In genomic region chr20:33945391-33946079, GRCh38 we compare ENCODE assay signal across 15 cellular contexts. TPM values are rescaled to one million over a fixed set of nuclear protein-coding genes. Genes with fewer than 3 reads are reported as not detected.
DNase-seq lines count a peak whose midpoint lies in the region; ATAC-seq, FAIRE-seq and TF ChIP-seq lines count a peak whose summit lies in the region.
"Had no signal": no experiment of that assay in that cellular context is flagged by ENCODE, and none has a peak within 500 bp of the region (broad histone marks: within the 10 kb centered on the region; RNA-seq: fewer than 3 reads in every experiment).

No MANE protein-coding gene starts in this region.

- H3K27me3 ChIP-seq in bronchial epithelial cell (ENCODE audit: control insufficient read depth, insufficient read depth, low read length) (no peaks in the 10 kb centered on the region), thyroid gland (no peaks in the 10 kb centered on the region)
- H3K27me3 ChIP-seq: upper lobe of right lung had no signal

- peak in 1 of 2 experiments; percentile 55; a peak in 1 of 6 replicates for ATAC-seq in A549
- no peak for ATAC-seq in HG02885 (IDR thresholded peaks at IDR 0.05; ENCODE audit: poor library complexity, unreplicated experiment)
- ATAC-seq in mucosa of descending colon = no peak
- ATAC-seq: activated naive CD4-positive, alpha-beta T cell treated with anti-CD3 and anti-CD28 coated beads, Interleukin-2, amount 50 U/mL, for 72 hours; HCT116; upper lobe of right lung had no signal

- TF ChIP-seq POLR2A in A549 (IDR thresholded peaks at IDR 0.05; ENCODE audit: low read length) (no peak), thyroid gland (IDR thresholded peaks at IDR 0.05) (no peak)

- H3K4me1 ChIP-seq in A549 (no peaks in the 10 kb centered on the region; the same call in 2 of the 3 replicates), thyroid gland (peaks cover 2 to 11% of the 10 kb centered on the region in 2 donors), mucosa of descending colon (ENCODE audit: low read depth) (no peaks in the 10 kb centered on the region)
- H3K4me1 ChIP-seq: upper lobe of right lung had no signal

- H3K4me2 ChIP-seq in A549 = peak overlapping the region; percentile 26; the same call in 1 of the 3 replicates

- CTCF ChIA-PET in A549 (lab: Yijun Ruan, JAX) = no interaction called here

- DNase-seq in A549 (ENCODE audit: low read depth in 1 of 2, low spot score in 1 of 2) (peak in 1 of 2 experiments; percentile 11), M059J (ENCODE audit: low read depth) (peak; percentile 72), bronchial epithelial cell (ENCODE audit: low read depth) (peak; percentile 88), inferior parietal cortex (ENCODE audit: extremely low spot score) (peak; percentile 74), thyroid gland (no peak), T1000 (lab: John Stamatoyannopoulos, UW) (no peak), mucosa of descending colon (no peak)
- DNase-seq: erythroblast, NCI-H1436, T-helper 1 cell, upper lobe of right lung had no signal

- intact Hi-C loops in thyroid gland (cut with DNase I) = loop anchor here (5.0 kb wide), 1 partner anchor 127 kb away; no protein-coding TSS in a partner anchor
- intact Hi-C loops in mucosa of descending colon (cut with DNase I, micrococcal nuclease) = loop anchor here in 1 of 2 donors (10.0 kb wide), 1 partner anchor 119 kb away; no protein-coding TSS in a partner anchor

- no peak for FAIRE-seq in A549 (lab: Jason Lieb, UNC)
- FAIRE-seq in bronchial epithelial cell (lab: Jason Lieb, UNC) = no peak

- no peak for TF ChIP-seq RAD21 in A549 (conservative IDR thresholded peaks at IDR 0.05 in 1 of 2, IDR thresholded peaks at IDR 0.05 in 1 of 2)

- 32% methylated on average over 5 of the region's 5 CpGs for WGBS in A549 (ENCODE audit: missing lambda C conversion rate)
- 91 to 92% methylated on average over 5 of the region's 5 CpGs for WGBS in thyroid gland, 2 donors

- H3K4me3 ChIP-seq in A549 (no peak overlapping the region), bronchial epithelial cell (ENCODE audit: low read depth, low read length) (no peak overlapping the region), thyroid gland (replicated peaks in 1 of 3) (no peak overlapping the region), mucosa of descending colon (no peak overlapping the region)
- H3K4me3 ChIP-seq: lung, upper lobe of right lung had no signal

- H3K36me3 ChIP-seq in bronchial epithelial cell (ENCODE audit: control insufficient read depth, insufficient read depth, low read length) (no peaks in the 10 kb centered on the region), thyroid gland (no peaks in the 10 kb centered on the region), mucosa of descending colon (ENCODE audit: low read depth) (no peaks in the 10 kb centered on the region)
- H3K36me3 ChIP-seq: upper lobe of right lung had no signal

- POLR2A ChIA-PET in A549 (lab: Yijun Ruan, JAX) = no interaction called here

- TF ChIP-seq EP300 in A549 (IDR thresholded peaks at IDR 0.05) = no peak

- no peak overlapping the region for H3K27ac ChIP-seq in A549
- H3K27ac ChIP-seq in thyroid gland = no peak overlapping the region
- H3K27ac ChIP-seq: upper lobe of right lung had no signal

- no peak for TF ChIP-seq CTCF in A549 (IDR thresholded peaks at IDR 0.05)
- TF ChIP-seq CTCF in bronchial epithelial cell (IDR thresholded peaks at IDR 0.05; ENCODE audit: insufficient read depth, low read length, severe bottlenecking) = no peak
- no peak for TF ChIP-seq CTCF in thyroid gland (IDR thresholded peaks at IDR 0.05)
- no peak for TF ChIP-seq CTCF in mucosa of descending colon (IDR thresholded peaks at IDR 0.05)

- H3K9me3 ChIP-seq in A549 = peaks cover 21% of the 10 kb centered on the region
- H3K9me3 ChIP-seq in thyroid gland = no peaks in the 10 kb centered on the region
- peaks cover 16% of the 10 kb centered on the region for H3K9me3 ChIP-seq in mucosa of descending colon

TF ChIP-seq in A549, 52 proteins besides CTCF, POLR2A, EP300 and RAD21:
- TF ChIP-seq CEBPB (IDR thresholded peaks at IDR 0.05) (no peak), REST (IDR thresholded peaks at IDR 0.05) (no peak), ESRRA (IDR thresholded peaks at IDR 0.05; ENCODE audit: borderline replicate concordance, low read length) (no peak), PBX3 (IDR thresholded peaks at IDR 0.05) (no peak), USF2 (IDR thresholded peaks at IDR 0.05) (no peak), POLR2AphosphoS2 (conservative IDR thresholded peaks at IDR 0.05; ENCODE audit: low read length) (no peak), HOXA7 (CRISPR knock-in tag; IDR thresholded peaks at IDR 0.05) (no peak), KDM5A (IDR thresholded peaks at IDR 0.05) (no peak), FOSL2 (IDR thresholded peaks at IDR 0.05) (no peak), FOSL2 (CRISPR knock-in tag; IDR thresholded peaks at IDR 0.05) (no peak), RARB (CRISPR knock-in tag; IDR thresholded peaks at IDR 0.05) (no peak), JUN (IDR thresholded peaks at IDR 0.05) (no peak), CHD2 (IDR thresholded peaks at IDR 0.05; ENCODE audit: low read length, partially characterized antibody) (no peak), GATA3 (IDR thresholded peaks at IDR 0.05; ENCODE audit: borderline replicate concordance) (no peak), ZC3H11A (IDR thresholded peaks at IDR 0.05) (no peak), KDM1A (IDR thresholded peaks at IDR 0.05; ENCODE audit: low read depth) (no peak), CHD4 (IDR thresholded peaks at IDR 0.05; ENCODE audit: borderline replicate concordance) (no peak), JUNB (IDR thresholded peaks at IDR 0.05) (no peak)
TF ChIP-seq in A549: peak in this region for 0.

RNA-seq across cellular contexts. Expression of gene RALY, which starts 48.2 kb away (rescaled TPM):
- polyA plus RNA-seq in A549 (2011; rRNA removed) (61.2 and 63.4 TPM in 2 replicates), A549 (2017; fragmentation: RNase III; extraction: RNeasy Plus Mini Kit Qiagen cat#74134 plus additional on column Dnase treatment) (102 to 108 TPM (median 105 TPM) in 3 replicates)
- polyA plus RNA-seq in A549 (2012; cell fraction: cytosol; rRNA removed) = 102 and 141 TPM in 2 replicates
- 90.5 and 104 TPM in 2 replicates for polyA plus RNA-seq in A549 (2012; cell fraction: nucleus; rRNA removed)
- polyA minus RNA-seq in A549 (2011; rRNA and poly(A)+ RNA removed) = 79.6 and 107 TPM in 2 replicates
- 183 and 230 TPM in 2 replicates for total RNA-seq in M059J (2014; rRNA removed; shearing (Covaris generic))
- total RNA-seq in bronchial epithelial cell (75.0 and 96.4 TPM in 2 replicates), thyroid gland (100 to 1,000 TPM; 124 to 208 (median 151) TPM), mucosa of descending colon (100 to 1,000 TPM; 152 to 229 (median 215) TPM)

Comparison
In these comparisons a context has a peak if more than half of its experiments do, and no peak if none do; other contexts are left out.
1. DNase-seq: peak in M059J (single experiment), bronchial epithelial cell (single experiment) and inferior parietal cortex (single experiment); none in thyroid gland (0 of 2), T1000 (single experiment) and mucosa of descending colon (0 of 3).